In genomic region chr4:82681759-82682158, GRCh38 we compare ENCODE assay signal across 19 cellular contexts.
DNase-seq lines count a peak whose midpoint lies in the region; ATAC-seq and TF ChIP-seq lines count a peak whose summit lies in the region.
"Had no signal": no experiment of that assay in that cellular context is flagged by ENCODE, and none has a peak within 500 bp of the region (broad histone marks: within the 10 kb centered on the region; RNA-seq: fewer than 3 reads in every experiment).

No MANE protein-coding gene starts in this region.

- no peak overlapping the region for H4K91ac ChIP-seq in IMR-90 (ENCODE audit: insufficient read depth, low read depth, low read length)

- no peak overlapping the region for H3K4ac ChIP-seq in IMR-90 (ENCODE audit: low read depth, low read length)

- CTCF ChIA-PET in IMR-90 (lab: Yijun Ruan, JAX): no interaction called here

- intact Hi-C loops in IMR-90 (cut with micrococcal nuclease): no loop called here
- intact Hi-C loops in psoas muscle (cut with DNase I): no loop called here

- H3K18ac ChIP-seq in IMR-90 (ENCODE audit: low read depth, low read length): no peak overlapping the region

- H3K4me1 Mint-ChIP-seq in activated naive CD8-positive, alpha-beta T cell treated with anti-CD3 and anti-CD28 coated beads for 36 hours: peaks cover 2% of the 10 kb centered on the region
- H3K4me1 Mint-ChIP-seq: CD4-positive, CD25-positive, alpha-beta regulatory T cell; T-helper 17 cell had no signal

- H3K23ac ChIP-seq in IMR-90 (ENCODE audit: low read depth, low read length): no peak overlapping the region

- peaks cover 20% of the 10 kb centered on the region for H3K4me1 ChIP-seq in BLaER1
- H3K4me1 ChIP-seq in IMR-90 (ENCODE audit: control insufficient read depth, insufficient read depth, low read length): no peaks in the 10 kb centered on the region
- no peaks in the 10 kb centered on the region for H3K4me1 ChIP-seq in tibial nerve
- H3K4me1 ChIP-seq in psoas muscle: no peaks in the 10 kb centered on the region

- H3K9me3 Mint-ChIP-seq in activated naive CD8-positive, alpha-beta T cell treated with anti-CD3 and anti-CD28 coated beads for 36 hours: no peaks in the 10 kb centered on the region
- H3K9me3 Mint-ChIP-seq: CD4-positive, CD25-positive, alpha-beta regulatory T cell had no signal

- TF ChIP-seq RAD21 in IMR-90 (IDR thresholded peaks at IDR 0.05; ENCODE audit: low read length): no peak

- no peak overlapping the region for H3K27ac Mint-ChIP-seq in activated naive CD8-positive, alpha-beta T cell treated with anti-CD3 and anti-CD28 coated beads for 36 hours
- H3K27ac Mint-ChIP-seq: T-helper 17 cell had no signal

- 0 out of 2 replicates have a peak overlapping the region, but pooled peaks have one; percentile 21 for H3K14ac ChIP-seq in IMR-90 (replicated peaks; ENCODE audit: low read depth, low read length)

- ATAC-seq in IMR-90 (ENCODE audit: low read depth) (no peak), HG02623 (IDR thresholded peaks at IDR 0.05; ENCODE audit: unreplicated experiment) (no peak), psoas muscle (no peak)
- ATAC-seq: HepG2, T-helper 17 cell had no signal

- H3K56ac ChIP-seq in IMR-90 (ENCODE audit: extremely low read depth, insufficient read depth, low read length): no peak overlapping the region

- H3K27me3 Mint-ChIP-seq in activated naive CD8-positive, alpha-beta T cell treated with anti-CD3 and anti-CD28 coated beads for 36 hours: no peaks in the 10 kb centered on the region

- H4K8ac ChIP-seq in IMR-90 (ENCODE audit: low read depth in 2 of 2, low read length in 2 of 2): no peak overlapping the region

- no peak overlapping the region for H2AK9ac ChIP-seq in IMR-90 (replicated peaks; ENCODE audit: low read depth, low read length, poor library complexity)

- POLR2A ChIA-PET in IMR-90 (lab: Charles Lee; ENCODE audit: unreplicated experiment): no interaction called here

- H3K27ac ChIP-seq in BLaER1: no peak overlapping the region
- no peak overlapping the region for H3K27ac ChIP-seq in IMR-90 (ENCODE audit: insufficient read depth, low read length)
- no peak overlapping the region for H3K27ac ChIP-seq in tibial nerve
- H3K27ac ChIP-seq in psoas muscle: no peak overlapping the region

- H2AK5ac ChIP-seq in IMR-90 (ENCODE audit: low read depth, low read length): no peak overlapping the region

- dilution Hi-C loops in IMR-90 (cut with HindIII; ENCODE audit: low sequenced_read_pairs, unreplicated experiment): no loop called here

- no peak for DNase-seq in IMR-90
- peak; percentile 73 for DNase-seq in NOMO-1 treated with DMSO at 0.1 percent for 48 hours (lab: John Stamatoyannopoulos, UW; ENCODE audit: unreplicated experiment)
- DNase-seq in fibroblast of the aortic adventitia (ENCODE audit: low read depth): peak; percentile 23
- no peak for DNase-seq in tibial nerve (ENCODE audit: low spot score in 2 of 2)
- DNase-seq in psoas muscle: no peak
- DNase-seq in activated naive CD8-positive, alpha-beta T cell treated with anti-CD3 and anti-CD28 coated beads for 36 hours: no peak
- DNase-seq: Caco-2; CD4-positive, CD25-positive, alpha-beta regulatory T cell; DMS53; HCEC 1CT; NCI-H1436; NCI-H2029; NCI-H2171 treated with DMSO at 0.1 percent for 48 hours; NCI-H774; SHP77; T-helper 17 cell had no signal

- TF ChIP-seq EP300 in tibial nerve (IDR thresholded peaks at IDR 0.05): no peak

- in situ Hi-C loops in IMR-90 (cut with MboI; ENCODE audit: low sequenced_read_pairs): no loop called here

- H3K36me3 ChIP-seq in BLaER1 (peaks cover 17% of the 10 kb centered on the region; the same call in 1 of the 2 replicates), IMR-90 (ENCODE audit: control insufficient read depth, insufficient read depth, low read length) (peaks cover 3% of the 10 kb centered on the region; the same call in 1 of the 2 replicates), tibial nerve (peaks cover 0 to 21% (median 0%) of the 10 kb centered on the region in 3 donors), psoas muscle (ENCODE audit: insufficient read depth in 1 of 2, low read depth in 1 of 2) (no peaks in the 10 kb centered on the region)

- H4K5ac ChIP-seq in IMR-90 (ENCODE audit: low read depth, low read length): no peak overlapping the region

- H3K27me3 ChIP-seq in BLaER1: no peaks in the 10 kb centered on the region
- H3K27me3 ChIP-seq in IMR-90 (ENCODE audit: control insufficient read depth, insufficient read depth, low read length): no peaks in the 10 kb centered on the region
- H3K27me3 ChIP-seq in tibial nerve: no peaks in the 10 kb centered on the region
- no peaks in the 10 kb centered on the region for H3K27me3 ChIP-seq in psoas muscle (ENCODE audit: insufficient read depth in 3 of 3, low read length in 2 of 3)

- no peak overlapping the region for H2BK5ac ChIP-seq in IMR-90 (ENCODE audit: low read depth, low read length, poor library complexity, severe bottlenecking)

- no peaks in the 10 kb centered on the region for H3K9me3 ChIP-seq in BLaER1
- H3K9me3 ChIP-seq in IMR-90 (ENCODE audit: control insufficient read depth, insufficient read depth, low read length): no peaks in the 10 kb centered on the region
- H3K9me3 ChIP-seq in tibial nerve: no peaks in the 10 kb centered on the region
- H3K9me3 ChIP-seq in psoas muscle: no peaks in the 10 kb centered on the region
- H3K9me3 ChIP-seq: Caco-2 had no signal

- no peak overlapping the region for H3K4me3 ChIP-seq in BLaER1
- no peak overlapping the region for H3K4me3 ChIP-seq in IMR-90 (ENCODE audit: insufficient read depth, low read depth, low read length)
- no peak overlapping the region for H3K4me3 ChIP-seq in fibroblast of the aortic adventitia (ENCODE audit: low read depth, low read length)
- no peak overlapping the region for H3K4me3 ChIP-seq in tibial nerve
- H3K4me3 ChIP-seq in psoas muscle: no peak overlapping the region

- H2AFZ ChIP-seq in IMR-90 (replicated peaks; ENCODE audit: low read length, poor library complexity): no peak overlapping the region

- no peak overlapping the region for H3K4me3 Mint-ChIP-seq in activated naive CD8-positive, alpha-beta T cell treated with anti-CD3 and anti-CD28 coated beads for 36 hours
- H3K4me3 Mint-ChIP-seq: CD4-positive, CD25-positive, alpha-beta regulatory T cell; T-helper 17 cell had no signal

- no peaks in the 10 kb centered on the region for H3K79me1 ChIP-seq in IMR-90 (ENCODE audit: low read depth in 1 of 2, low read length in 2 of 2)

- no peak overlapping the region for H2BK20ac ChIP-seq in IMR-90 (ENCODE audit: low read depth, low read length)

- no peak overlapping the region for H3K9ac ChIP-seq in BLaER1
- no peak overlapping the region for H3K9ac ChIP-seq in IMR-90 (ENCODE audit: low read depth, low read length)

- no peak overlapping the region for H2BK15ac ChIP-seq in IMR-90 (ENCODE audit: low read depth, low read length)

- no peaks in the 10 kb centered on the region; the same call in 1 of the 2 replicates for H3K9me1 ChIP-seq in IMR-90 (ENCODE audit: insufficient read depth, low read length)

- no peak overlapping the region for H2BK120ac ChIP-seq in IMR-90 (ENCODE audit: low read depth, low read length)

- TF ChIP-seq CTCF in IMR-90 (conservative IDR thresholded peaks at IDR 0.05; ENCODE audit: low read depth, low read length) (no peak), fibroblast of the aortic adventitia (IDR thresholded peaks at IDR 0.05; ENCODE audit: insufficient read depth, low read length) (no peak), tibial nerve (IDR thresholded peaks at IDR 0.05) (no peak), psoas muscle (IDR thresholded peaks at IDR 0.05) (no peak)

- BruUV-seq in IMR-90 (replicated peaks; lab: Mats Ljungman, UMichigan): no TSS peak

- no CpG with 5 or more reads among the region's 1 CpG for WGBS in IMR-90 (ENCODE audit: extremely low coverage in 2 of 2, insufficient read length in 1 of 2), 2 experiments
- 77 to 79% methylated on average over 1 of the region's 1 CpG for WGBS in tibial nerve, 2 donors
- 47 to 68% (median 60%) methylated on average over 1 of the region's 1 CpG for WGBS in psoas muscle, 3 donors

- H4K20me1 ChIP-seq in BLaER1 (no peaks in the 10 kb centered on the region), IMR-90 (ENCODE audit: insufficient read depth, low read length) (no peaks in the 10 kb centered on the region)

- H3K4me2 ChIP-seq in BLaER1: peak overlapping the region; percentile 47
- H3K4me2 ChIP-seq in IMR-90 (ENCODE audit: low read depth, low read length): no peak overlapping the region

- H3K36me3 Mint-ChIP-seq in activated naive CD8-positive, alpha-beta T cell treated with anti-CD3 and anti-CD28 coated beads for 36 hours: no peaks in the 10 kb centered on the region
- H3K36me3 Mint-ChIP-seq: CD4-positive, CD25-positive, alpha-beta regulatory T cell had no signal

- no peak for TF ChIP-seq POLR2A in IMR-90 (IDR thresholded peaks at IDR 0.05; ENCODE audit: low read depth, low read length)
- no peak for TF ChIP-seq POLR2A in tibial nerve (IDR thresholded peaks at IDR 0.05)

TF ChIP-seq in IMR-90, 13 proteins besides CTCF, POLR2A, EP300 and RAD21 (continues in another document):
- TF ChIP-seq RFX5 (IDR thresholded peaks at IDR 0.05; ENCODE audit: low read depth, low read length): no peak
- no peak for TF ChIP-seq MXI1 (IDR thresholded peaks at IDR 0.05; ENCODE audit: borderline replicate concordance, low read depth, low read length)
- no peak for TF ChIP-seq MAZ (IDR thresholded peaks at IDR 0.05; ENCODE audit: borderline replicate concordance, low read depth, low read length)
- TF ChIP-seq CEBPB (IDR thresholded peaks at IDR 0.05; ENCODE audit: low read depth, low read length): no peak
- no peak for TF ChIP-seq SMC3 (IDR thresholded peaks at IDR 0.05; ENCODE audit: low read depth, low read length)
- TF ChIP-seq MAFK (IDR thresholded peaks at IDR 0.05; ENCODE audit: low read depth, low read length): no peak
- no peak for TF ChIP-seq BHLHE40 (IDR thresholded peaks at IDR 0.05; ENCODE audit: low read depth, low read length)
- no peak for TF ChIP-seq RCOR1 (IDR thresholded peaks at IDR 0.05; ENCODE audit: insufficient replicate concordance, low read length)
- TF ChIP-seq ELK1 (IDR thresholded peaks at IDR 0.05; ENCODE audit: borderline replicate concordance, low read depth, low read length): no peak
- no peak for TF ChIP-seq FOS (IDR thresholded peaks at IDR 0.05; ENCODE audit: low read depth, low read length)

Comparison
In these comparisons a context has a peak if more than half of its experiments do, and no peak if none do; other contexts are left out.
1. DNase-seq: peak in NOMO-1 treated with DMSO at 0.1 percent for 48 hours (single experiment) and fibroblast of the aortic adventitia (single experiment); none in IMR-90 (single experiment), tibial nerve (0 of 2), psoas muscle (0 of 2) and activated naive CD8-positive, alpha-beta T cell treated with anti-CD3 and anti-CD28 coated beads for 36 hours (single experiment).